In the genomic region with DNA sequence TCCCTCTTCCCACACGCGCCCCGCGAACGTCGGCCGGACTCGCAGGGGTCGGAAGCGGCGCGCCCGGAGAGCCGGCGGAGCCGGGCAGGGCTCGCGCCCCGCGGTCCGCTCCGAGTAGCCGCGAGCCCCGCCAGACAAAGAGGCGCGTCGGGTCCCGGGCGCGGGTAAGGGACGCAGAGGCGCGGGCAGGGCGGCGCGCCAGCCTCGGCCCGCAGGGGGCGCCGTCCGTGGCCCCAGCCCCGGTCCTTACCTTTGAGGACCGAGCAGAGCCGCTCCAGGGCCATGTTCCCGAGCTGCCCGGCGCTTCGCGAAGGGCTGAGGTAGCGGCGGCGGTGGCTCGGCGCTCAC, we compare ENCODE assay signal across 8 cellular contexts. TPM values are rescaled to one million over a fixed set of nuclear protein-coding genes. Genes with fewer than 3 reads are reported as not detected.
DNase-seq lines count a peak whose midpoint lies in the region; ATAC-seq and TF ChIP-seq lines count a peak whose summit lies in the region.

No MANE protein-coding gene starts in this region.

- no peaks in the 10 kb centered on the region for H3K9me3 ChIP-seq in MG63
- no peaks in the 10 kb centered on the region for H3K9me3 ChIP-seq in SU-DHL-6 (ENCODE audit: insufficient read depth, low read length)
- no peaks in the 10 kb centered on the region for H3K9me3 ChIP-seq in right atrium auricular region

- H2AFZ ChIP-seq in SU-DHL-6 (ENCODE audit: low read depth, low read length, severe bottlenecking): peak overlapping the region; percentile 43

- CTCF ChIA-PET in HEK293T (lab: Yijun Ruan, JAX): interaction anchor here (0.6 to 1.8 kb wide), 4 partner anchors 17 to 194 kb away, joined by 3 to 4 read pairs (median 4); no protein-coding TSS in a partner anchor

- H3K4me1 ChIP-seq in right atrium auricular region: peaks cover 0 to 22% of the 10 kb centered on the region in 2 donors

- peaks cover 50% of the 10 kb centered on the region for H3K79me2 ChIP-seq in SU-DHL-6 (ENCODE audit: insufficient read depth, low read length)

- peak overlapping the region; percentile 83 for H3K4me2 ChIP-seq in SU-DHL-6 (ENCODE audit: low read depth, low read length, poor library complexity, severe bottlenecking)

- H3K9me3 Mint-ChIP-seq in activated naive CD8-positive, alpha-beta T cell treated with anti-CD3 and anti-CD28 coated beads, Interleukin-2, amount 50 U/mL, for 24 hours: no peaks in the 10 kb centered on the region

- POLR2A ChIA-PET in HEK293T (lab: Yijun Ruan, JAX): interaction anchor here (0.7 to 1.8 kb wide), 3 partner anchors 317 to 1022 kb away, joined by 3 to 5 read pairs (median 3); a partner anchor contains a TSS

- DNase-seq in HEK293T (ENCODE audit: extremely low spot score) (peak; percentile 80), MG63 (peak; percentile 76), right atrium auricular region (ENCODE audit: low spot score) (no peak), sciatic nerve (ENCODE audit: low spot score) (no peak), NCI-H1048 (lab: John Stamatoyannopoulos, UW) (no peak)
- DNase-seq in activated naive CD8-positive, alpha-beta T cell treated with anti-CD3 and anti-CD28 coated beads, Interleukin-2, amount 50 U/mL, for 24 hours: peak; percentile 69

- H3K9ac ChIP-seq in SU-DHL-6 (ENCODE audit: low read length): peak overlapping the region; percentile 88

- no peak overlapping the region for H3K27ac Mint-ChIP-seq in activated naive CD8-positive, alpha-beta T cell treated with anti-CD3 and anti-CD28 coated beads, Interleukin-2, amount 50 U/mL, for 24 hours

- H3K36me3 ChIP-seq in MG63 (no peaks in the 10 kb centered on the region), SU-DHL-6 (ENCODE audit: low read length) (peaks cover 6% of the 10 kb centered on the region; the same call in 1 of the 2 replicates), right atrium auricular region (no peaks in the 10 kb centered on the region)

- TF ChIP-seq CTCF in GM12874 (IDR thresholded peaks at IDR 0.05; ENCODE audit: insufficient read depth, low read depth, low read length) (peak; percentile 89), SU-DHL-6 (IDR thresholded peaks at IDR 0.05; ENCODE audit: insufficient read depth, low read length, poor library complexity, severe bottlenecking) (peak; percentile 66), right atrium auricular region (IDR thresholded peaks at IDR 0.05) (peak in 1 of 2 donors; percentile 68)

- H3K4me3 Mint-ChIP-seq in activated naive CD8-positive, alpha-beta T cell treated with anti-CD3 and anti-CD28 coated beads, Interleukin-2, amount 50 U/mL, for 24 hours: peak overlapping the region; percentile 61

- H3K4me3 ChIP-seq in MG63 (peak overlapping the region; percentile 66), SU-DHL-6 (ENCODE audit: insufficient read depth, low read length, poor library complexity, severe bottlenecking) (peak overlapping the region; percentile 95), right atrium auricular region (peak overlapping the region; percentile 46 to 60)

- H4K20me1 ChIP-seq in SU-DHL-6 (ENCODE audit: low read depth, low read length): peaks cover 18% of the 10 kb centered on the region

- peak; percentile 78 for ATAC-seq in activated naive CD8-positive, alpha-beta T cell treated with anti-CD3 and anti-CD28 coated beads, Interleukin-2, amount 50 U/mL, for 24 hours
- peak; percentile 9 for ATAC-seq in sciatic nerve

- H3K27me3 ChIP-seq in MG63 (no peaks in the 10 kb centered on the region; the same call in 1 of the 2 replicates), SU-DHL-6 (ENCODE audit: low read length) (no peaks in the 10 kb centered on the region), right atrium auricular region (no peaks in the 10 kb centered on the region)

- peaks cover 34% of the 10 kb centered on the region for H3K27me3 Mint-ChIP-seq in activated naive CD8-positive, alpha-beta T cell treated with anti-CD3 and anti-CD28 coated beads, Interleukin-2, amount 50 U/mL, for 24 hours

- H3K4me1 Mint-ChIP-seq in activated naive CD8-positive, alpha-beta T cell treated with anti-CD3 and anti-CD28 coated beads, Interleukin-2, amount 50 U/mL, for 24 hours: peaks cover 23% of the 10 kb centered on the region

- H3K9me2 ChIP-seq in SU-DHL-6 (replicated peaks; ENCODE audit: insufficient read depth, low read length): no peaks in the 10 kb centered on the region

- H3K27ac ChIP-seq in SU-DHL-6 (ENCODE audit: low read depth, low read length) (peak overlapping the region; percentile 81), right atrium auricular region (peak overlapping the region in 1 of 2 donors; percentile 4)

- peaks cover 9% of the 10 kb centered on the region for H3F3A ChIP-seq in SU-DHL-6 (ENCODE audit: insufficient read depth)

- H3K36me3 Mint-ChIP-seq in activated naive CD8-positive, alpha-beta T cell treated with anti-CD3 and anti-CD28 coated beads, Interleukin-2, amount 50 U/mL, for 24 hours (ENCODE audit: low read depth): no peaks in the 10 kb centered on the region

- intact Hi-C loops in sciatic nerve (cut with DNase I): loop anchor here (5.0 kb wide), 1 partner anchor 1014 kb away; a partner anchor contains a TSS

TF ChIP-seq in HEK293T, 16 proteins besides CTCF, POLR2A, EP300 and RAD21:
- TF ChIP-seq BHLHE40 (IDR thresholded peaks at IDR 0.05; ENCODE audit: borderline replicate concordance) (no peak), FOXM1 (IDR thresholded peaks at IDR 0.05; ENCODE audit: borderline replicate concordance) (no peak), CTBP1 (IDR thresholded peaks at IDR 0.05; ENCODE audit: borderline replicate concordance) (no peak)
- TF ChIP-seq, protein P1, sequence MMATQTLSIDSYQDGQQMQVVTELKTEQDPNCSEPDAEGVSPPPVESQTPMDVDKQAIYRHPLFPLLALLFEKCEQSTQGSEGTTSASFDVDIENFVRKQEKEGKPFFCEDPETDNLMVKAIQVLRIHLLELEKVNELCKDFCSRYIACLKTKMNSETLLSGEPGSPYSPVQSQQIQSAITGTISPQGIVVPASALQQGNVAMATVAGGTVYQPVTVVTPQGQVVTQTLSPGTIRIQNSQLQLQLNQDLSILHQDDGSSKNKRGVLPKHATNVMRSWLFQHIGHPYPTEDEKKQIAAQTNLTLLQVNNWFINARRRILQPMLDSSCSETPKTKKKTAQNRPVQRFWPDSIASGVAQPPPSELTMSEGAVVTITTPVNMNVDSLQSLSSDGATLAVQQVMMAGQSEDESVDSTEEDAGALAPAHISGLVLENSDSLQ (IDR thresholded peaks at IDR 0.05): no peak

RNA-seq across cellular contexts. Expression of a gene that starts 0.4 kb away (rescaled TPM):
- 48.8 and 71.2 TPM in 2 replicates for total RNA-seq in MG63 (2014; rRNA removed; shearing (Covaris generic); ENCODE audit: low replicate concordance)
- total RNA-seq in right atrium auricular region (1 to 10 TPM in 1 of 2 donors, under 1 TPM in 1; 0.93 to 2.0 TPM), sciatic nerve (1.9 TPM)

Comparison
In these comparisons a context has a peak if more than half of its experiments do, and no peak if none do; other contexts are left out.
1. DNase-seq: peak in HEK293T (single experiment), MG63 (single experiment) and activated naive CD8-positive, alpha-beta T cell treated with anti-CD3 and anti-CD28 coated beads, Interleukin-2, amount 50 U/mL, for 24 hours (single experiment); none in right atrium auricular region (single experiment), sciatic nerve (single experiment) and NCI-H1048 (single experiment).
2. RNA of a gene that starts 0.4 kb away (total RNA-seq): 48.8 to 71.2 TPM in MG63; 0.93 to 2.0 TPM in right atrium auricular region and 1.9 TPM in sciatic nerve (single experiment); every median in the first group is over 10 times any median in the second.
3. Peak in every context shown above with its lines, with median percentiles within 50 percentile points of each other: H3K4me3 ChIP-seq.